In genomic region chr19:8336072-8336569, GRCh38 we compare ENCODE assay signal across 10 cellular contexts. TPM values are rescaled to one million over a fixed set of nuclear protein-coding genes. Genes with fewer than 3 reads are reported as not detected.
A peak's percentile ranks its signal among the peaks of the same experiment; 100 is the strongest.
DNase-seq lines count a peak whose midpoint lies in the region; ATAC-seq and TF ChIP-seq lines count a peak whose summit lies in the region.
"Had no signal": no experiment of that assay in that cellular context is flagged by ENCODE, and none has a peak within 500 bp of the region (broad histone marks: within the 10 kb centered on the region; RNA-seq: fewer than 3 reads in every experiment).

No MANE protein-coding gene starts in this region.

- no peak for TF ChIP-seq CTCF in brain (conservative IDR thresholded peaks at IDR 0.05)
- no peak for TF ChIP-seq CTCF in osteocyte (IDR thresholded peaks at IDR 0.05)

- DNase-seq in T-helper 2 cell treated with Interferon-gamma antibody and Interleukin-4, amounts not matched to agents 5 μg/mL and 100 μg/mL, for 36 hours (ENCODE audit: low spot score) = no peak
- DNase-seq in T-helper 2 cell = no peak
- DNase-seq in Jurkat, Clone E6-1 (ENCODE audit: low read depth, low spot score) = no peak
- DNase-seq in osteocyte (ENCODE audit: extremely low spot score, unreplicated experiment) = no peak
- DNase-seq in ACHN = no peak
- DNase-seq in SIG-M5 treated with dmso at 0.1 percent for 504 hours (lab: John Stamatoyannopoulos, UW; ENCODE audit: unreplicated experiment) = no peak
- DNase-seq: MG63, OCI-M1 had no signal

- no peaks in the 10 kb centered on the region for H3K36me3 Mint-ChIP-seq in T-helper 2 cell treated with Interferon-gamma antibody and Interleukin-4, amounts not matched to agents 5 μg/mL and 100 μg/mL, for 36 hours (ENCODE audit: low read depth)
- no peaks in the 10 kb centered on the region for H3K36me3 Mint-ChIP-seq in brain
- no peaks in the 10 kb centered on the region for H3K36me3 Mint-ChIP-seq in osteocyte (ENCODE audit: unreplicated experiment)

- H3K4me3 Mint-ChIP-seq in T-helper 2 cell treated with Interferon-gamma antibody and Interleukin-4, amounts not matched to agents 5 μg/mL and 100 μg/mL, for 36 hours = peak overlapping the region; percentile 46
- H3K4me3 Mint-ChIP-seq in brain = peak overlapping the region; percentile 69 to 78 (median 72)
- H3K4me3 Mint-ChIP-seq in osteocyte (ENCODE audit: unreplicated experiment) = peak overlapping the region; percentile 35

- in situ Hi-C loops in ACHN (cut with HindIII; ENCODE audit: low pct_ligation_motif_present, low pct_unique_long_range_greater_than_20kb, low sequenced_read_pairs) = no loop called here

- H3K27me3 Mint-ChIP-seq in T-helper 2 cell treated with Interferon-gamma antibody and Interleukin-4, amounts not matched to agents 5 μg/mL and 100 μg/mL, for 36 hours (ENCODE audit: low read depth) = peaks cover 48% of the 10 kb centered on the region
- H3K27me3 Mint-ChIP-seq in brain (peaks cover 85% of the 10 kb centered on the region), osteocyte (ENCODE audit: unreplicated experiment) (peaks cover 50% of the 10 kb centered on the region)

- H3K27ac Mint-ChIP-seq in T-helper 2 cell treated with Interferon-gamma antibody and Interleukin-4, amounts not matched to agents 5 μg/mL and 100 μg/mL, for 36 hours = no peak overlapping the region
- H3K27ac Mint-ChIP-seq in brain (no peak overlapping the region), osteocyte (ENCODE audit: unreplicated experiment) (no peak overlapping the region)

- H3K4me3 ChIP-seq in Jurkat, Clone E6-1 (ENCODE audit: low read length) = peak overlapping the region; percentile 1; the same call in 1 of the 2 replicates

- H3K9me3 Mint-ChIP-seq in T-helper 2 cell treated with Interferon-gamma antibody and Interleukin-4, amounts not matched to agents 5 μg/mL and 100 μg/mL, for 36 hours = no peaks in the 10 kb centered on the region
- H3K9me3 Mint-ChIP-seq in brain = peaks cover 0 to 4% (median 0%) of the 10 kb centered on the region in 5 experiments
- no peaks in the 10 kb centered on the region for H3K9me3 Mint-ChIP-seq in osteocyte (ENCODE audit: unreplicated experiment)

- ATAC-seq in GM19397 (IDR thresholded peaks at IDR 0.05; ENCODE audit: unreplicated experiment) = no peak

- peaks cover 3% of the 10 kb centered on the region for H3K4me1 Mint-ChIP-seq in T-helper 2 cell treated with Interferon-gamma antibody and Interleukin-4, amounts not matched to agents 5 μg/mL and 100 μg/mL, for 36 hours (ENCODE audit: low read depth)
- H3K4me1 Mint-ChIP-seq in brain = no peaks in the 10 kb centered on the region
- peaks cover 7% of the 10 kb centered on the region for H3K4me1 Mint-ChIP-seq in osteocyte (ENCODE audit: unreplicated experiment)

RNA-seq across cellular contexts. Expression of gene KANK3, which starts 6.9 kb away (rescaled TPM):
- 1.7 TPM for polyA plus RNA-seq in Jurkat, Clone E6-1 (2012; ENCODE audit: insufficient read depth, insufficient read length)
- polyA plus RNA-seq in brain (ENCODE audit: insufficient read depth, low read depth, low replicate concordance) = 3.2 TPM
- 0.30 TPM in 1 of 2 replicates, not detected in the other for total RNA-seq in osteocyte

RNA-seq across cellular contexts. Expression of gene RPS28, which starts 14.8 kb away (rescaled TPM):
- 1,014 TPM for polyA plus RNA-seq in Jurkat, Clone E6-1 (2012; ENCODE audit: insufficient read depth, insufficient read length)
- 2,519 TPM for polyA plus RNA-seq in brain (ENCODE audit: insufficient read depth, low read depth, low replicate concordance)
- total RNA-seq in osteocyte = 1,524 and 1,597 TPM in 2 replicates

RNA-seq across cellular contexts. Expression of gene NDUFA7, which starts 14.9 kb away (rescaled TPM):
- polyA plus RNA-seq in Jurkat, Clone E6-1 (2012; ENCODE audit: insufficient read depth, insufficient read length) = 195 TPM
- 370 TPM for polyA plus RNA-seq in brain (ENCODE audit: insufficient read depth, low read depth, low replicate concordance)
- 29.8 and 35.4 TPM in 2 replicates for total RNA-seq in osteocyte

RNA-seq across cellular contexts. Expression of gene ANGPTL4, which starts 27.8 kb away (rescaled TPM):
- polyA plus RNA-seq in Jurkat, Clone E6-1 (2012; ENCODE audit: insufficient read depth, insufficient read length) = 1.4 TPM
- polyA plus RNA-seq in brain (ENCODE audit: insufficient read depth, low read depth, low replicate concordance) = 23.4 TPM
- 6.5 and 8.6 TPM in 2 replicates for total RNA-seq in osteocyte

RNA-seq across cellular contexts. Expression of gene CD320, which starts 28.0 kb away (rescaled TPM):
- polyA plus RNA-seq in Jurkat, Clone E6-1 (2012; ENCODE audit: insufficient read depth, insufficient read length) = 63.5 TPM
- 131 TPM for polyA plus RNA-seq in brain (ENCODE audit: insufficient read depth, low read depth, low replicate concordance)
- total RNA-seq in osteocyte = 41.9 and 44.5 TPM in 2 replicates
